Comparison of ENCODE assay signal across 18 cellular contexts in the genomic region with DNA sequence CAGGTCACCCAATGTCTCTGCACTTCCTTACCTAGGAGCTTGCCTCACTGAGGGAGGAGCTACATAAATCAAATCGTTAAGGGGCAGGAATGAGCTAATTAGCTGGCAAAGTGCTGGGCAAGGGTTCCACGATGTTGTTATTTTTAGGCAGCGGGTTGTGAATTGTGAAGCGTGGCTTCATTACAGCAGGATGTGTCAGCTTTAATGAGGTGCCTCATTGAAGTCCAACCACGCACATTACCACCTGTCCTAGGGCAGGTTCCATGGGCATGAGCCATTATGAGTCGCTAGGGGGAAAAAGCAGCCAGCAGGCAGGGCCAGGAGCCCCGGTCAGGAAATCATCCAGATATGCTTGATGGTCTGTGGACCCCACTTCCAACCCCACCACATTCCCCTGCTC.
DNase-seq lines count a peak whose midpoint lies in the region; ATAC-seq and TF ChIP-seq lines count a peak whose summit lies in the region.
"Had no signal": no experiment of that assay in that cellular context is flagged by ENCODE, and none has a peak within 500 bp of the region (broad histone marks: within the 10 kb centered on the region; RNA-seq: fewer than 3 reads in every experiment).

No MANE protein-coding gene starts in this region.

- H3K27me3 ChIP-seq in brain microvascular endothelial cell (replicated peaks) (no peaks in the 10 kb centered on the region), lower lobe of right lung (ENCODE audit: low read depth) (no peaks in the 10 kb centered on the region)

- no peaks in the 10 kb centered on the region for H3K4me1 ChIP-seq in HEK293 (ENCODE audit: control insufficient read depth, insufficient read depth, low read length)
- H3K4me1 ChIP-seq in lower lobe of right lung = no peaks in the 10 kb centered on the region

- no peak overlapping the region for H3K4me3 ChIP-seq in HEK293 (ENCODE audit: low read depth, low read length)
- no peak overlapping the region for H3K4me3 ChIP-seq in epithelial cell of esophagus (ENCODE audit: low read length)
- no peak overlapping the region for H3K4me3 ChIP-seq in brain microvascular endothelial cell (ENCODE audit: low read depth, low read length)
- no peak overlapping the region for H3K4me3 ChIP-seq in lower lobe of right lung
- H3K4me3 ChIP-seq: GM23338, SK-N-MC had no signal

- intact Hi-C loops in lower lobe of right lung (cut with DNase I) = no loop called here

- CTCF ChIA-PET in HEK293 (lab: Yijun Ruan, JAX) = interaction anchor here (0.6 to 1.5 kb wide), 4 partner anchors 10 to 811 kb away, joined by 3 to 4 read pairs (median 3); no protein-coding TSS in a partner anchor

- H3K9me3 ChIP-seq in HEK293 (ENCODE audit: control insufficient read depth, insufficient read depth, low read depth, low read length) (no peaks in the 10 kb centered on the region), lower lobe of right lung (no peaks in the 10 kb centered on the region)

- DNase-seq in NCI-H1694 treated with DMSO at 0.1 percent for 48 hours (lab: John Stamatoyannopoulos, UW) = peak; percentile 33
- peak; percentile 50 for DNase-seq in epithelial cell of esophagus (ENCODE audit: low read depth)
- peak; percentile 65 for DNase-seq in renal cortical epithelial cell (ENCODE audit: low read depth)
- DNase-seq in brain microvascular endothelial cell = no peak
- no peak for DNase-seq in lower lobe of right lung
- no peak for DNase-seq in stimulated activated naive CD4-positive, alpha-beta T cell treated with Interleukin-2 at 50 U/mL for 16 hours (lab: John Stamatoyannopoulos, UW)
- DNase-seq: CD4-positive, CD25-positive, alpha-beta regulatory T cell; HFFc6; KBM-7; NCI-H1048; NCI-H1436 treated with DMSO at 0.1 percent for 48 hours; NCI-H748 treated with DMSO at 0.1 percent for 48 hours; T-cell had no signal

- TF ChIP-seq CTCF in HEK293 (tag by site-specific recombination; IDR thresholded peaks at IDR 0.05) (no peak), epithelial cell of esophagus (IDR thresholded peaks at IDR 0.05; ENCODE audit: insufficient read depth, low read depth, low read length, missing control alignments) (no peak), brain microvascular endothelial cell (IDR thresholded peaks at IDR 0.05; ENCODE audit: low read depth, low read length, missing control alignments) (no peak), lower lobe of right lung (IDR thresholded peaks at IDR 0.05) (no peak)

- H3K27ac ChIP-seq in HEK293 (ENCODE audit: extremely low read depth, low read depth, low read length) (no peak overlapping the region), brain microvascular endothelial cell (no peak overlapping the region), lower lobe of right lung (no peak overlapping the region)
- H3K27ac ChIP-seq: SK-N-MC had no signal

- POLR2A ChIA-PET in HEK293 (lab: Yijun Ruan, JAX) = no interaction called here

- in situ Hi-C loops in brain microvascular endothelial cell (cut with HindIII; ENCODE audit: low pct_ligation_motif_present, low sequenced_read_pairs) = no loop called here

- H3K36me3 ChIP-seq in HEK293 (ENCODE audit: control insufficient read depth in 2 of 2, insufficient read depth in 1 of 2, low read length in 2 of 2) = no peaks in the 10 kb centered on the region
- H3K36me3 ChIP-seq in brain microvascular endothelial cell (replicated peaks) = no peaks in the 10 kb centered on the region
- no peaks in the 10 kb centered on the region for H3K36me3 ChIP-seq in lower lobe of right lung

- ATAC-seq in lower lobe of right lung = no peak
- ATAC-seq: GM23338, Panc1, Right ventricle myocardium inferior, T-cell had no signal

TF ChIP-seq in HEK293, 187 proteins besides CTCF, POLR2A, EP300 and RAD21:
- TF ChIP-seq KLF17 (tag by site-specific recombination; IDR thresholded peaks at IDR 0.05) (0 out of 2 replicates have a peak, but pooled peaks have one; percentile 29), ZNF138 (tag by site-specific recombination; IDR thresholded peaks at IDR 0.05; ENCODE audit: borderline replicate concordance) (no peak), RBAK (tag by site-specific recombination; IDR thresholded peaks at IDR 0.05) (no peak)
TF ChIP-seq in HEK293: peak in this region for 1.

Comparison
In these comparisons a context has a peak if more than half of its experiments do, and no peak if none do; other contexts are left out.
1. DNase-seq: peak in NCI-H1694 treated with DMSO at 0.1 percent for 48 hours (single experiment), epithelial cell of esophagus (single experiment) and renal cortical epithelial cell (single experiment); none in brain microvascular endothelial cell (single experiment), lower lobe of right lung (single experiment) and stimulated activated naive CD4-positive, alpha-beta T cell treated with Interleukin-2 at 50 U/mL for 16 hours (single experiment).